Comparison of ENCODE assay signal across 23 cellular contexts in genomic region chr7:42673951-42674350, GRCh38.
"Had no signal": no experiment of that assay in that cellular context is flagged by ENCODE, and none has a peak within 500 bp of the region (broad histone marks: within the 10 kb centered on the region; RNA-seq: fewer than 3 reads in every experiment).

No MANE protein-coding gene starts in this region.

- H3K4me1 ChIP-seq: spleen, uterus had no signal

- H3K27ac ChIP-seq: brain microvascular endothelial cell, heart right ventricle, left lung, ovary, spleen, uterus, VCaP had no signal

- DNase-seq: activated CD4-positive, alpha-beta T cell treated with anti-CD3 and anti-CD28 coated beads for 4 hours; activated CD4-positive, alpha-beta T cell treated with anti-CD3 and anti-CD28 coated beads, Interleukin-2, amount 50 U/mL, for 4 hours; activated gamma-delta T cell; activated naive CD4-positive, alpha-beta T cell treated with anti-CD3 and anti-CD28 coated beads, Interleukin-2, amount 10 ng/mL, durations not matched to agents 7 days and 5 days; activated naive CD8-positive, alpha-beta T cell treated with anti-CD3 and anti-CD28 coated beads, Interleukin-2, amount 10 ng/mL, durations not matched to agents 7 days and 5 days; activated T-cell treated with anti-CD3 and anti-CD28 coated beads, Interleukin-2, amount 50 U/mL, for 1 hour; amniotic stem cell; brain microvascular endothelial cell; caudate nucleus; heart right ventricle; left lung; naive B cell; ovary; retina; spleen; stimulated activated naive CD8-positive, alpha-beta T cell treated with anti-CD3 and anti-CD28 coated beads, Interleukin-15, Interleukin-2, amounts not matched to agents 100 U/mL and 50 U/mL, for 24 hours; substantia nigra; uterus had no signal

- H3K4me3 ChIP-seq: heart right ventricle, left lung, lung, ovary, spleen, uterus had no signal

- H3K36me3 ChIP-seq: brain microvascular endothelial cell, heart right ventricle, left lung, ovary, spleen, uterus had no signal

- H3K9me3 ChIP-seq: heart right ventricle, left lung, ovary, spleen, uterus had no signal

- FAIRE-seq: astrocyte, endothelial cell of umbilical vein, TTC549 had no signal

- H3K27me3 ChIP-seq: brain microvascular endothelial cell, heart right ventricle, left lung, ovary, spleen, uterus had no signal
